11 cellular contexts compared by ENCODE assay signal in the genomic region with DNA sequence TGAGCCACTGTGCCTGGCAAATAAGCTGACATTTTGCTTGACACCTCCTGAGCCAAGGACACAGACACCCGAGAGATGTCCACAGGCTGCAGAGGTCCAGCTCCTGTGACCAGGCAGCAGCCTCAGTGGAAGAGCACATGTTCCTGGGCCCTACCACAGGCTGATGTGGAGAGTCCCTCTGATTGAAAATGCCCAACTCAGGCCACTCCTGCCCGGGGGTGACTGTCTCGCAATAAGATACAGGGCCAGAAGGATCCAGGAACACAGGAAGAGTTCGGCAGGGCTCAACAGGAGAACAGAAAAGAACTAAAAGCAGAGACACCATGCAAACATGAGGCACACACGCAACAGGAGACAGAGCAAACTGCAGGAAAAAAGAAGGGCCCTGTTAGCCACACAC. TPM values are rescaled to one million over a fixed set of nuclear protein-coding genes. Genes with fewer than 3 reads are reported as not detected.
DNase-seq lines count a peak whose midpoint lies in the region; ATAC-seq and TF ChIP-seq lines count a peak whose summit lies in the region.
"Had no signal": no experiment of that assay in that cellular context is flagged by ENCODE, and none has a peak within 500 bp of the region (broad histone marks: within the 10 kb centered on the region; RNA-seq: fewer than 3 reads in every experiment).

No MANE protein-coding gene starts in this region.

- no peaks in the 10 kb centered on the region for H3K36me3 ChIP-seq in BLaER1 treated with 17β-estradiol and CSF1 and Interleukin-3, amounts not matched to agents 10 nM and 100 nM
- H3K36me3 ChIP-seq in OCI-LY7 (ENCODE audit: insufficient read depth, low read length): no peaks in the 10 kb centered on the region
- no peaks in the 10 kb centered on the region for H3K36me3 ChIP-seq in esophagus muscularis mucosa
- H3K36me3 ChIP-seq in parathyroid adenoma (ENCODE audit: control insufficient read depth, insufficient read depth, low read length): no peaks in the 10 kb centered on the region
- H3K36me3 ChIP-seq in WERI-Rb-1: no peaks in the 10 kb centered on the region

- TF ChIP-seq EP300 in esophagus muscularis mucosa (IDR thresholded peaks at IDR 0.05): no peak

- no peaks in the 10 kb centered on the region for H3K9me3 ChIP-seq in BLaER1 treated with 17β-estradiol and CSF1 and Interleukin-3, amounts not matched to agents 10 nM and 100 nM (replicated peaks in 1 of 11)
- H3K9me3 ChIP-seq in OCI-LY7 (ENCODE audit: low read length): no peaks in the 10 kb centered on the region
- no peaks in the 10 kb centered on the region for H3K9me3 ChIP-seq in esophagus muscularis mucosa
- H3K9me3 ChIP-seq in parathyroid adenoma (ENCODE audit: control insufficient read depth, low read length): no peaks in the 10 kb centered on the region
- no peaks in the 10 kb centered on the region for H3K9me3 ChIP-seq in WERI-Rb-1 (ENCODE audit: severe bottlenecking)

- no TSS peak for BruUV-seq in OCI-LY7 (replicated peaks; lab: Mats Ljungman, UMichigan)

- TF ChIP-seq POLR2A in esophagus muscularis mucosa (IDR thresholded peaks at IDR 0.05; ENCODE audit: low read depth): no peak

- H3K27ac ChIP-seq in BLaER1 treated with 17β-estradiol and CSF1 and Interleukin-3, amounts not matched to agents 10 nM and 100 nM: peak overlapping the region; percentile 81 to 95 (median 88); a peak in 18 of 22 replicates
- no peak overlapping the region for H3K27ac ChIP-seq in OCI-LY7 (ENCODE audit: low read depth, low read length, poor library complexity, severe bottlenecking)
- H3K27ac ChIP-seq in esophagus muscularis mucosa (replicated peaks in 1 of 4): peak overlapping the region; percentile 93 to 99 (median 96)
- peak overlapping the region; percentile 97 for H3K27ac ChIP-seq in parathyroid adenoma
- no peak overlapping the region for H3K27ac ChIP-seq in WERI-Rb-1

- peak overlapping the region in 10 of 11 experiments; percentile 50 to 85 (median 80); a peak in 15 of 22 replicates for H3K9ac ChIP-seq in BLaER1 treated with 17β-estradiol and CSF1 and Interleukin-3, amounts not matched to agents 10 nM and 100 nM
- H3K9ac ChIP-seq in parathyroid adenoma: no peak overlapping the region

- DNase-seq in OCI-LY7 (ENCODE audit: low spot score) (no peak), esophagus muscularis mucosa (ENCODE audit: extremely low spot score) (no peak), HEK293T (ENCODE audit: extremely low spot score) (no peak), WERI-Rb-1 (no peak), NCI-H2171 (lab: John Stamatoyannopoulos, UW) (no peak)
- DNase-seq: activated CD4-positive, alpha-beta T cell treated with anti-CD3 and anti-CD28 coated beads for 4 hours; DMS53; NCI-H526 had no signal

- no peaks in the 10 kb centered on the region for H4K20me1 ChIP-seq in BLaER1 treated with 17β-estradiol and CSF1 and Interleukin-3, amounts not matched to agents 10 nM and 100 nM
- no peaks in the 10 kb centered on the region for H4K20me1 ChIP-seq in OCI-LY7 (ENCODE audit: insufficient read depth, low read length)

- WGBS in esophagus muscularis mucosa: 64% methylated on average over 5 of the region's 5 CpGs

- H2AFZ ChIP-seq in OCI-LY7 (ENCODE audit: low read length): no peak overlapping the region
- no peak overlapping the region for H2AFZ ChIP-seq in parathyroid adenoma

- H3K27me3 ChIP-seq in BLaER1 treated with 17β-estradiol and CSF1 and Interleukin-3, amounts not matched to agents 10 nM and 100 nM: no peaks in the 10 kb centered on the region
- H3K27me3 ChIP-seq in esophagus muscularis mucosa (no peaks in the 10 kb centered on the region), parathyroid adenoma (ENCODE audit: control insufficient read depth, insufficient read depth, low read length) (no peaks in the 10 kb centered on the region), WERI-Rb-1 (ENCODE audit: insufficient read depth, low read depth, severe bottlenecking) (no peaks in the 10 kb centered on the region)

- no peak overlapping the region for H3K4me3 ChIP-seq in BLaER1 treated with 17β-estradiol and CSF1 and Interleukin-3, amounts not matched to agents 10 nM and 100 nM
- no peak overlapping the region for H3K4me3 ChIP-seq in OCI-LY7 (ENCODE audit: low read depth, low read length, poor library complexity, severe bottlenecking)
- H3K4me3 ChIP-seq in esophagus muscularis mucosa: no peak overlapping the region
- H3K4me3 ChIP-seq in parathyroid adenoma (ENCODE audit: low read depth, low read length): no peak overlapping the region
- H3K4me3 ChIP-seq in WERI-Rb-1 (ENCODE audit: low read depth, low read length): no peak overlapping the region

- H3K4me2 ChIP-seq in BLaER1 treated with 17β-estradiol and CSF1 and Interleukin-3, amounts not matched to agents 10 nM and 100 nM: peak overlapping the region in 10 of 11 experiments; percentile 75 to 98 (median 90); a peak in 13 of 22 replicates
- H3K4me2 ChIP-seq in OCI-LY7 (ENCODE audit: low read length): 0 out of 2 replicates have a peak overlapping the region, but pooled peaks have one; percentile 14
- H3K4me2 ChIP-seq in parathyroid adenoma (ENCODE audit: low read length): no peak overlapping the region

- no peaks in the 10 kb centered on the region for H3K9me2 ChIP-seq in OCI-LY7 (ENCODE audit: insufficient read depth, low read length)

- H3K79me2 ChIP-seq in OCI-LY7 (ENCODE audit: insufficient read depth, low read depth, low read length) (peaks cover 5% of the 10 kb centered on the region; the same call in 1 of the 2 replicates), parathyroid adenoma (peaks cover 19% of the 10 kb centered on the region)

- POLR2A ChIA-PET in OCI-LY7 (lab: Charles Lee): interaction anchor here (0.5 to 1.0 kb wide), 2 partner anchors 11 to 28 kb away, joined by 3 read pairs; no protein-coding TSS in a partner anchor
- POLR2A ChIA-PET in HEK293T (lab: Yijun Ruan, JAX): interaction anchor here (0.8 to 15.6 kb wide), 4 partner anchors 25 to 54 kb away, joined by 3 to 1783 read pairs (median 128); a partner anchor contains a TSS

- ATAC-seq in GM19023 (IDR thresholded peaks at IDR 0.05; ENCODE audit: unreplicated experiment): no peak

- intact Hi-C loops in OCI-LY7 (cut with micrococcal nuclease; ENCODE audit: unreplicated experiment): no loop called here
- intact Hi-C loops in esophagus muscularis mucosa (cut with DNase I): loop anchor here (5.0 kb wide), 1 partner anchor 37 kb away; no protein-coding TSS in a partner anchor

- TF ChIP-seq CTCF in OCI-LY7 (conservative IDR thresholded peaks at IDR 0.05; ENCODE audit: low read length): no peak
- TF ChIP-seq CTCF in esophagus muscularis mucosa (IDR thresholded peaks at IDR 0.05): no peak
- TF ChIP-seq CTCF in parathyroid adenoma (IDR thresholded peaks at IDR 0.05): no peak
- TF ChIP-seq CTCF in WERI-Rb-1 (IDR thresholded peaks at IDR 0.05; ENCODE audit: low read depth, low read length): no peak

- CTCF ChIA-PET in OCI-LY7 (lab: Charles Lee; ENCODE audit: unreplicated experiment) (interaction anchor here (1.4 kb wide), 1 partner anchor 28 kb away, joined by 4 read pairs; a partner anchor contains a TSS), HEK293T (lab: Yijun Ruan, JAX) (interaction anchor here (0.5 to 4.8 kb wide), 10 partner anchors 9 to 195 kb away, joined by 4 to 40 read pairs (median 10); no protein-coding TSS in a partner anchor)

- H3K4me1 ChIP-seq in BLaER1 treated with 17β-estradiol and CSF1 and Interleukin-3, amounts not matched to agents 10 nM and 100 nM: peaks cover 44 to 58% (median 51%) of the 10 kb centered on the region in 10 experiments
- peaks cover 36% of the 10 kb centered on the region for H3K4me1 ChIP-seq in OCI-LY7 (ENCODE audit: insufficient read depth, low read length, poor library complexity, severe bottlenecking)
- H3K4me1 ChIP-seq in esophagus muscularis mucosa: peaks cover 43 to 48% (median 44%) of the 10 kb centered on the region in 4 donors
- H3K4me1 ChIP-seq in parathyroid adenoma: peaks cover 3% of the 10 kb centered on the region

TF ChIP-seq in HEK293T, 16 proteins besides CTCF, POLR2A, EP300 and RAD21:
- TF ChIP-seq SP1 (IDR thresholded peaks at IDR 0.05) (no peak), FOXM1 (IDR thresholded peaks at IDR 0.05; ENCODE audit: borderline replicate concordance) (no peak), FOXA1 (IDR thresholded peaks at IDR 0.05) (no peak), NFRKB (IDR thresholded peaks at IDR 0.05) (no peak), ELF4 (IDR thresholded peaks at IDR 0.05) (no peak)

RNA-seq across cellular contexts. Expression of a gene that starts 28.4 kb away (rescaled TPM):
- total RNA-seq in OCI-LY7 (2014; rRNA removed; shearing (Covaris generic)): 3,446 and 3,598 TPM in 2 replicates
- total RNA-seq in OCI-LY7 (2022) (5,974 and 7,097 TPM in 2 replicates), esophagus muscularis mucosa (over 10,000 TPM in 1 of 4 donors, 1,000 to 10,000 TPM in 3; 2,724 to 15,405 (median 5,373) TPM)

RNA-seq across cellular contexts. Expression of a gene that starts 47.8 kb away (rescaled TPM):
- total RNA-seq in OCI-LY7 (2014; rRNA removed; shearing (Covaris generic)): 30.1 and 52.2 TPM in 2 replicates
- total RNA-seq in OCI-LY7 (2022) (390 and 440 TPM in 2 replicates), esophagus muscularis mucosa (100 to 1,000 TPM in 2 of 4 donors, 10 to 100 TPM in 2; 42.8 to 181 (median 96.0) TPM)

RNA-seq across cellular contexts. Expression of a gene that starts 54.5 kb away (rescaled TPM):
- total RNA-seq in OCI-LY7 (2014; rRNA removed; shearing (Covaris generic)): 43.2 and 56.8 TPM in 2 replicates
- total RNA-seq in OCI-LY7 (2022) (62.9 and 70.0 TPM in 2 replicates), esophagus muscularis mucosa (100 to 1,000 TPM in 2 of 4 donors, 10 to 100 TPM in 2; 74.3 to 115 (median 104) TPM)

Comparison
In these comparisons a context has a peak if more than half of its experiments do, and no peak if none do; other contexts are left out.
1. H3K27ac ChIP-seq: peak in BLaER1 treated with 17β-estradiol and CSF1 and Interleukin-3, amounts not matched to agents 10 nM and 100 nM (11 of 11), esophagus muscularis mucosa (4 of 4) and parathyroid adenoma (single experiment); none in OCI-LY7 (single experiment) and WERI-Rb-1 (single experiment).